29 cellular contexts compared by ENCODE assay signal in genomic region chr7:46391215-46391614, GRCh38.
DNase-seq lines count a peak whose midpoint lies in the region; ATAC-seq, FAIRE-seq and TF ChIP-seq lines count a peak whose summit lies in the region.
"Had no signal": no experiment of that assay in that cellular context is flagged by ENCODE, and none has a peak within 500 bp of the region (broad histone marks: within the 10 kb centered on the region; RNA-seq: fewer than 3 reads in every experiment).

No MANE protein-coding gene starts in this region.

- no peaks in the 10 kb centered on the region for H3K36me3 Mint-ChIP-seq in MCF 10A (ENCODE audit: insufficient read depth, unreplicated experiment)
- peaks cover 18% of the 10 kb centered on the region for H3K36me3 Mint-ChIP-seq in nephron progenitor cell (ENCODE audit: low read depth)
- H3K36me3 Mint-ChIP-seq: activated naive CD4-positive, alpha-beta T cell treated with anti-CD3 and anti-CD28 coated beads, Interleukin-2, amount 50 U/mL, for 72 hours; CD4-positive, CD25-positive, alpha-beta regulatory T cell; naive thymus-derived CD4-positive, alpha-beta T cell; stimulated activated effector memory CD8-positive, alpha-beta T cell treated with anti-CD3 and anti-CD28 coated beads, Interleukin-12 subunit alpha, Interleukin-12 subunit beta, amount 100 ng/mL, for 72 hours; WTC11 had no signal

- no peak overlapping the region for H3K9ac ChIP-seq in endothelial cell of umbilical vein (replicated peaks; ENCODE audit: extremely low read depth, insufficient read depth, low read length)

- POLR2A ChIA-PET in MCF 10A (lab: Yijun Ruan, JAX): interaction anchor here (0.6 kb wide), 1 partner anchor 500 kb away, joined by 3 read pairs; no protein-coding TSS in a partner anchor
- POLR2A ChIA-PET in endothelial cell of umbilical vein (lab: Charles Lee): no interaction called here

- H3K9me3 Mint-ChIP-seq in MCF 10A (ENCODE audit: unreplicated experiment) (no peaks in the 10 kb centered on the region), nephron progenitor cell (peaks cover 26% of the 10 kb centered on the region)

- H3K4me2 ChIP-seq in endothelial cell of umbilical vein (ENCODE audit: insufficient read depth, low read length): no peak overlapping the region

- no peak for ATAC-seq in lower lobe of right lung
- ATAC-seq: activated CD8-positive, alpha-beta T cell treated with anti-CD3 and anti-CD28 coated beads, Interleukin-2, amount 10 ng/mL, durations not matched to agents 7 days and 5 days; activated naive CD4-positive, alpha-beta T cell treated with anti-CD3 and anti-CD28 coated beads, Interleukin-2, amount 50 U/mL, for 72 hours; activated T-cell treated with anti-CD3 and anti-CD28 coated beads, Interleukin-2, amount 50 U/mL, for 72 hours; K562; naive thymus-derived CD4-positive, alpha-beta T cell; stimulated activated effector memory CD8-positive, alpha-beta T cell treated with anti-CD3 and anti-CD28 coated beads, Interleukin-12 subunit alpha, Interleukin-12 subunit beta, amount 100 ng/mL, for 72 hours; T-helper 17 cell; WTC11 had no signal

- TF ChIP-seq POLR2A in breast epithelium (IDR thresholded peaks at IDR 0.05): no peak
- no peak for TF ChIP-seq POLR2A in endothelial cell of umbilical vein (IDR thresholded peaks at IDR 0.05; ENCODE audit: low read depth, low read length)
- no peak for TF ChIP-seq POLR2A in vagina (IDR thresholded peaks at IDR 0.05)

- TF ChIP-seq CTCF in breast epithelium (IDR thresholded peaks at IDR 0.05): no peak
- TF ChIP-seq CTCF in MCF 10A (IDR thresholded peaks at IDR 0.05; ENCODE audit: unreplicated experiment): no peak
- no peak for TF ChIP-seq CTCF in endothelial cell of umbilical vein (IDR thresholded peaks at IDR 0.05; ENCODE audit: extremely low read depth in 1 of 2, insufficient read depth in 1 of 2, low read depth in 1 of 2, low read length in 2 of 2)
- TF ChIP-seq CTCF in nephron progenitor cell (IDR thresholded peaks at IDR 0.05): no peak
- peak in 1 of 3 experiments; percentile 6 for TF ChIP-seq CTCF in vagina (IDR thresholded peaks at IDR 0.05)
- TF ChIP-seq CTCF in lower lobe of right lung (IDR thresholded peaks at IDR 0.05): no peak

- intact Hi-C loops in breast epithelium (cut with DNase I; ENCODE audit: low total_unique reads): no loop called here
- intact Hi-C loops in MCF 10A (cut with micrococcal nuclease): no loop called here
- intact Hi-C loops in endothelial cell of umbilical vein (cut with micrococcal nuclease): no loop called here
- intact Hi-C loops in vagina (cut with DNase I): no loop called here
- intact Hi-C loops in lower lobe of right lung (cut with DNase I): no loop called here

- H3K36me3 ChIP-seq in breast epithelium (no peaks in the 10 kb centered on the region), endothelial cell of umbilical vein (ENCODE audit: control insufficient read depth in 2 of 2, extremely low read depth in 1 of 2, insufficient read depth in 2 of 2, low read length in 2 of 2) (no peaks in the 10 kb centered on the region), vagina (no peaks in the 10 kb centered on the region), lower lobe of right lung (no peaks in the 10 kb centered on the region)
- H3K36me3 ChIP-seq: brain microvascular endothelial cell, HAP-1 had no signal

- H3K9me3 ChIP-seq in breast epithelium (no peaks in the 10 kb centered on the region), endothelial cell of umbilical vein (replicated peaks; ENCODE audit: control insufficient read depth, insufficient read depth, low read length) (no peaks in the 10 kb centered on the region), vagina (no peaks in the 10 kb centered on the region), lower lobe of right lung (no peaks in the 10 kb centered on the region)
- H3K9me3 ChIP-seq: HAP-1 had no signal

- no peak overlapping the region for H3K4me3 ChIP-seq in breast epithelium
- H3K4me3 ChIP-seq in endothelial cell of umbilical vein (replicated peaks in 1 of 3; ENCODE audit: insufficient read depth in 1 of 3, low read depth in 1 of 3, low read length in 3 of 3): no peak overlapping the region
- H3K4me3 ChIP-seq in vagina: no peak overlapping the region
- no peak overlapping the region for H3K4me3 ChIP-seq in lower lobe of right lung
- H3K4me3 ChIP-seq: HAP-1, K562 had no signal

- H3K4me1 Mint-ChIP-seq in MCF 10A (ENCODE audit: insufficient read depth, unreplicated experiment) (peaks cover 9% of the 10 kb centered on the region), nephron progenitor cell (peaks cover 54% of the 10 kb centered on the region)
- H3K4me1 Mint-ChIP-seq: CD4-positive, CD25-positive, alpha-beta regulatory T cell; naive thymus-derived CD4-positive, alpha-beta T cell; stimulated activated effector memory CD8-positive, alpha-beta T cell treated with anti-CD3 and anti-CD28 coated beads, Interleukin-12 subunit alpha, Interleukin-12 subunit beta, amount 100 ng/mL, for 72 hours; T-helper 17 cell; WTC11 had no signal

- H4K20me1 ChIP-seq in endothelial cell of umbilical vein (replicated peaks; ENCODE audit: control insufficient read depth, extremely low read depth, insufficient read depth, low read length): no peaks in the 10 kb centered on the region

- CTCF ChIA-PET in MCF 10A (lab: Yijun Ruan, JAX) (interaction anchor here (0.6 to 0.8 kb wide), 3 partner anchors 9 to 787 kb away, joined by 3 read pairs; no protein-coding TSS in a partner anchor), endothelial cell of umbilical vein (lab: Charles Lee) (interaction anchor here (1.2 to 1.3 kb wide), 2 partner anchors 11 to 21 kb away, joined by 3 read pairs; no protein-coding TSS in a partner anchor)

- no peaks in the 10 kb centered on the region for H3K9me1 ChIP-seq in endothelial cell of umbilical vein (replicated peaks; ENCODE audit: control insufficient read depth, extremely low read depth, insufficient read depth, low read length)

- H3K79me2 ChIP-seq in endothelial cell of umbilical vein (ENCODE audit: control insufficient read depth, insufficient read depth, low read length): no peaks in the 10 kb centered on the region

- DNase-seq in breast epithelium (ENCODE audit: low spot score in 2 of 2) (no peak), MCF 10A (ENCODE audit: unreplicated experiment) (no peak), endothelial cell of umbilical vein (ENCODE audit: low read depth, low spot score) (peak; percentile 10), nephron progenitor cell (peak; percentile 17), vagina (ENCODE audit: extremely low spot score in 2 of 2) (no peak), AG08396 (ENCODE audit: low spot score) (no peak), lower lobe of right lung (no peak), NCI-H526 treated with DMSO at 0.1 percent for 48 hours (lab: John Stamatoyannopoulos, UW) (no peak)
- DNase-seq: 8988T; activated CD8-positive, alpha-beta T cell treated with anti-CD3 and anti-CD28 coated beads, Interleukin-2, amount 10 ng/mL, durations not matched to agents 7 days and 5 days; activated T-cell treated with anti-CD3 and anti-CD28 coated beads, Interleukin-2, amount 50 U/mL, for 72 hours; brain microvascular endothelial cell; CD4-positive, CD25-positive, alpha-beta regulatory T cell; DMS79; MV-4-11; naive thymus-derived CD4-positive, alpha-beta T cell; NCI-H2029 treated with DMSO at 0.1 percent for 48 hours; NCI-H526; SIG-M5; stimulated activated CD4-positive, alpha-beta T cell treated with anti-CD3 and anti-CD28 coated beads, Interleukin-15, amount 100 ng/mL, for 24 hours; T-helper 17 cell had no signal

- H3K27me3 ChIP-seq in breast epithelium (no peaks in the 10 kb centered on the region), endothelial cell of umbilical vein (ENCODE audit: control insufficient read depth in 2 of 2, insufficient read depth in 2 of 2, low read length in 2 of 2) (peaks cover 0 to 2% of the 10 kb centered on the region in 2 experiments), vagina (no peaks in the 10 kb centered on the region), lower lobe of right lung (ENCODE audit: low read depth) (no peaks in the 10 kb centered on the region)
- H3K27me3 ChIP-seq: brain microvascular endothelial cell had no signal

- BruUV-seq in MCF 10A (replicated peaks; lab: Mats Ljungman, UMichigan): no TSS peak
- no TSS peak for BruUV-seq in endothelial cell of umbilical vein (replicated peaks; lab: Mats Ljungman, UMichigan)

- H3K4me1 ChIP-seq in breast epithelium (no peaks in the 10 kb centered on the region), endothelial cell of umbilical vein (ENCODE audit: control insufficient read depth, extremely low read depth, insufficient read depth, low read length) (no peaks in the 10 kb centered on the region), vagina (peaks cover 20% of the 10 kb centered on the region), lower lobe of right lung (no peaks in the 10 kb centered on the region)
- H3K4me1 ChIP-seq: HAP-1 had no signal

- no peak overlapping the region for H3K27ac Mint-ChIP-seq in MCF 10A (ENCODE audit: low read depth, unreplicated experiment)
- peak overlapping the region; percentile 79 for H3K27ac Mint-ChIP-seq in nephron progenitor cell
- H3K27ac Mint-ChIP-seq: activated CD8-positive, alpha-beta T cell treated with anti-CD3 and anti-CD28 coated beads, Interleukin-2, amount 10 ng/mL, durations not matched to agents 7 days and 5 days; activated naive CD4-positive, alpha-beta T cell treated with anti-CD3 and anti-CD28 coated beads, Interleukin-2, amount 50 U/mL, for 72 hours; activated T-cell treated with anti-CD3 and anti-CD28 coated beads, Interleukin-2, amount 50 U/mL, for 72 hours; CD4-positive, CD25-positive, alpha-beta regulatory T cell; dendritic cell treated with granulocyte-macrophage colony-stimulating factor and Interleukin-4, amounts not matched to agents 40 ng/mL and 50 ng/mL, for 4 days; naive thymus-derived CD4-positive, alpha-beta T cell; stimulated activated effector memory CD8-positive, alpha-beta T cell treated with anti-CD3 and anti-CD28 coated beads, Interleukin-12 subunit alpha, Interleukin-12 subunit beta, amount 100 ng/mL, for 72 hours; T-helper 17 cell; WTC11 had no signal

- peak overlapping the region; percentile 36 to 59 for H3K27ac ChIP-seq in breast epithelium
- no peak overlapping the region for H3K27ac ChIP-seq in endothelial cell of umbilical vein (ENCODE audit: insufficient read depth, low read depth, low read length)
- peak overlapping the region; percentile 66 for H3K27ac ChIP-seq in vagina
- H3K27ac ChIP-seq in lower lobe of right lung: no peak overlapping the region
- H3K27ac ChIP-seq: brain microvascular endothelial cell, epithelial cell of prostate had no signal

- H3K27me3 Mint-ChIP-seq in MCF 10A (ENCODE audit: insufficient read depth, unreplicated experiment): no peaks in the 10 kb centered on the region
- H3K27me3 Mint-ChIP-seq in nephron progenitor cell (ENCODE audit: low read depth, poor library complexity): peaks cover 7% of the 10 kb centered on the region
- H3K27me3 Mint-ChIP-seq: CD4-positive, CD25-positive, alpha-beta regulatory T cell; T-helper 17 cell had no signal

- no peak overlapping the region for H3K4me3 Mint-ChIP-seq in MCF 10A (ENCODE audit: unreplicated experiment)
- H3K4me3 Mint-ChIP-seq in nephron progenitor cell: no peak overlapping the region
- H3K4me3 Mint-ChIP-seq: activated CD8-positive, alpha-beta T cell treated with anti-CD3 and anti-CD28 coated beads, Interleukin-2, amount 10 ng/mL, durations not matched to agents 7 days and 5 days; activated T-cell treated with anti-CD3 and anti-CD28 coated beads, Interleukin-2, amount 50 U/mL, for 72 hours; CD4-positive, CD25-positive, alpha-beta regulatory T cell; dendritic cell treated with granulocyte-macrophage colony-stimulating factor and Interleukin-4, amounts not matched to agents 40 ng/mL and 50 ng/mL, for 4 days; naive thymus-derived CD4-positive, alpha-beta T cell; stimulated activated effector memory CD8-positive, alpha-beta T cell treated with anti-CD3 and anti-CD28 coated beads, Interleukin-12 subunit alpha, Interleukin-12 subunit beta, amount 100 ng/mL, for 72 hours; T-helper 17 cell; WTC11 had no signal

- FAIRE-seq in endothelial cell of umbilical vein (lab: Jason Lieb, UNC): no peak
- FAIRE-seq: GM19239, K562 had no signal

- dilution Hi-C loops in endothelial cell of umbilical vein (cut with MboI; ENCODE audit: extremely low pct_ligation_motif_present, low sequenced_read_pairs): no loop called here

- no peak overlapping the region for H2AFZ ChIP-seq in endothelial cell of umbilical vein (ENCODE audit: low read depth, low read length)

Comparison
In these comparisons a context has a peak if more than half of its experiments do, and no peak if none do; other contexts are left out.
1. DNase-seq: peak in endothelial cell of umbilical vein (single experiment) and nephron progenitor cell (single experiment); none in breast epithelium (0 of 2), MCF 10A (single experiment), vagina (0 of 2), AG08396 (single experiment), lower lobe of right lung (single experiment) and NCI-H526 treated with DMSO at 0.1 percent for 48 hours (single experiment).
2. H3K27ac ChIP-seq: peak in breast epithelium (2 of 2) and vagina (single experiment); none in endothelial cell of umbilical vein (single experiment) and lower lobe of right lung (single experiment).